In genomic region chr3:170200992-170201391, GRCh38 we compare ENCODE assay signal across 9 cellular contexts.
"Had no signal": no experiment of that assay in that cellular context is flagged by ENCODE, and none has a peak within 500 bp of the region (broad histone marks: within the 10 kb centered on the region; RNA-seq: fewer than 3 reads in every experiment).

No MANE protein-coding gene starts in this region.

- ATAC-seq: HCT116, K562 had no signal

- H3K27ac ChIP-seq: GM23248 had no signal

- DNase-seq: GM23248, GOT3, H7, HFFc6, IMR-90, KG1 had no signal

- H2AFZ ChIP-seq: GM23248 had no signal

- H3K36me3 ChIP-seq: HAP-1 had no signal

- H3K4me3 ChIP-seq: GM23248, HAP-1, K562 had no signal

- H3K9me3 ChIP-seq: HAP-1 had no signal

- H3K9ac ChIP-seq: GM23248 had no signal
